Comparison of ENCODE assay signal across 24 cellular contexts in the genomic region with DNA sequence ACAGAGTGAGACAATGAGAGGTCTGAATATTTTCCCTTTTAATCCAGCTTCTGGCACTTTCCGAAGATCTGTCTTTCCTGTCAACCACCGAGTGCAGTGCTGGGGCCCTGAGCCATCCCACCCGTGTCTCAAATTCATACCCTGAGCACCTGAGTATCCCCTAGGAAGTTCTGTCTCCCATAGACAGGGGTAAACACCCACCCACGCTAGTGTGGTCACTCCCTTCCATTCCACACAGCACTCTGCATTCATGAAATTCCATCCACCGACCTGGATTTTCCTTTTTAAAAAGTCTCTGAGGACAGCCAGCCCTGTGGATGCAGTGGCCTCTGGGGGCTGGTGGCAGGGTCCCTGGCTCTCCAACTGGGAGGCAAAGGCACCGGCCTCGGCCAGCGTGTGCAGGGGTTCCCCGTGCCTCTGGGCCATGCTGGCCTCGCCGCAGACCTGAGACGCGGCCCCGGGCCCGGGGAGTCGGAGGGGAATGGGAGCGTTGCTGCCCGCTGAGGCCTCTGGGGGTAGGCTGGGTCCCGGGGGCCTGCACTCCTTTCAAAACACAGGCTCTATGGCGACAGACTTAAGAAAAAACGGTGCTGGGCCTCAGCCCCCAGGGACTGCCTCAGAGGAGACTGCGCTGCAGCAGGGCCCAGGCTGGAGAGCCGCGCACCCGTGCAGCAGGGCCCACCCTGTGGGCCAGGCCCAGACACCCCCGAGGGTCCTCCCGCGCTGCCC.
A peak's percentile ranks its signal among the peaks of the same experiment; 100 is the strongest.
DNase-seq lines count a peak whose midpoint lies in the region; ATAC-seq and TF ChIP-seq lines count a peak whose summit lies in the region.
"Had no signal": no experiment of that assay in that cellular context is flagged by ENCODE, and none has a peak within 500 bp of the region (broad histone marks: within the 10 kb centered on the region; RNA-seq: fewer than 3 reads in every experiment).

No MANE protein-coding gene starts in this region.

- no peaks in the 10 kb centered on the region for H3K36me3 ChIP-seq in lower lobe of right lung
- H3K36me3 ChIP-seq: adrenal gland, cardiac muscle cell, right lobe of liver had no signal

- DNase-seq in ELF-1 (ENCODE audit: low read depth, low spot score) (peak; percentile 55), astrocyte of the hippocampus (ENCODE audit: low read depth, low spot score) (peak; percentile 60), lower lobe of right lung (no peak), renal cortical epithelial cell (ENCODE audit: low read depth) (peak; percentile 31), dermis blood vessel endothelial cell (no peak)
- no peak for DNase-seq in activated naive CD8-positive, alpha-beta T cell treated with anti-CD3 and anti-CD28 coated beads for 36 hours
- DNase-seq in activated CD4-positive, alpha-beta T cell treated with anti-CD3 and anti-CD28 coated beads, Interleukin-2, amount 50 U/mL, for 48 hours: no peak
- DNase-seq: activated CD4-positive, alpha-beta memory T cell treated with anti-CD3 and anti-CD28 coated beads for 36 hours; activated CD4-positive, CD25-positive, alpha-beta regulatory T cell; activated naive CD4-positive, alpha-beta T cell; adrenal gland; AML-193; dorsolateral prefrontal cortex; HFFc6; NCI-H2081; OCI-M1; right lobe of liver; stimulated activated naive CD4-positive, alpha-beta T cell treated with Interleukin-2 at 50 U/mL for 16 hours; T1000 had no signal

- no peak for TF ChIP-seq CTCF in lower lobe of right lung (IDR thresholded peaks at IDR 0.05)

- peak; percentile 76 to 82 for ATAC-seq in lower lobe of right lung
- ATAC-seq in GM21576 (IDR thresholded peaks at IDR 0.05; ENCODE audit: unreplicated experiment): no peak
- ATAC-seq: CD8-positive, alpha-beta T cell; Right ventricle myocardium inferior had no signal

- H3K4me3 ChIP-seq in lower lobe of right lung: no peak overlapping the region
- H3K4me3 ChIP-seq: adrenal gland, cardiac muscle cell, dorsolateral prefrontal cortex, right lobe of liver had no signal

- no peaks in the 10 kb centered on the region for H3K36me3 Mint-ChIP-seq in activated naive CD8-positive, alpha-beta T cell treated with anti-CD3 and anti-CD28 coated beads for 36 hours
- H3K36me3 Mint-ChIP-seq: activated CD4-positive, alpha-beta memory T cell treated with anti-CD3 and anti-CD28 coated beads for 36 hours; CD8-positive, alpha-beta T cell; memory B cell had no signal

- intact Hi-C loops in lower lobe of right lung (cut with DNase I): no loop called here

- H3K9me3 Mint-ChIP-seq in activated naive CD8-positive, alpha-beta T cell treated with anti-CD3 and anti-CD28 coated beads for 36 hours: no peaks in the 10 kb centered on the region
- H3K9me3 Mint-ChIP-seq: activated CD4-positive, alpha-beta memory T cell treated with anti-CD3 and anti-CD28 coated beads for 36 hours; CD8-positive, alpha-beta T cell; HFFc6; memory B cell had no signal

- no peaks in the 10 kb centered on the region for H3K27me3 ChIP-seq in lower lobe of right lung (ENCODE audit: low read depth)
- H3K27me3 ChIP-seq: adrenal gland, cardiac muscle cell, dorsolateral prefrontal cortex, right lobe of liver had no signal

- H3K27me3 Mint-ChIP-seq in activated naive CD8-positive, alpha-beta T cell treated with anti-CD3 and anti-CD28 coated beads for 36 hours: no peaks in the 10 kb centered on the region
- H3K27me3 Mint-ChIP-seq: activated CD4-positive, alpha-beta memory T cell treated with anti-CD3 and anti-CD28 coated beads for 36 hours; memory B cell had no signal

- no peaks in the 10 kb centered on the region for H3K9me3 ChIP-seq in lower lobe of right lung
- H3K9me3 ChIP-seq: adrenal gland, right lobe of liver had no signal

- no peak overlapping the region for H3K27ac Mint-ChIP-seq in activated naive CD8-positive, alpha-beta T cell treated with anti-CD3 and anti-CD28 coated beads for 36 hours
- H3K27ac Mint-ChIP-seq: activated CD4-positive, alpha-beta memory T cell treated with anti-CD3 and anti-CD28 coated beads for 36 hours; CD8-positive, alpha-beta T cell; HFFc6; memory B cell had no signal

- no peaks in the 10 kb centered on the region for H3K4me1 Mint-ChIP-seq in activated naive CD8-positive, alpha-beta T cell treated with anti-CD3 and anti-CD28 coated beads for 36 hours

- H3K27ac ChIP-seq in lower lobe of right lung: peak overlapping the region; percentile 36
- H3K27ac ChIP-seq: adrenal gland, cardiac muscle cell, right lobe of liver had no signal

- H3K4me3 Mint-ChIP-seq in activated naive CD8-positive, alpha-beta T cell treated with anti-CD3 and anti-CD28 coated beads for 36 hours: no peak overlapping the region
- H3K4me3 Mint-ChIP-seq: activated CD4-positive, alpha-beta memory T cell treated with anti-CD3 and anti-CD28 coated beads for 36 hours; CD8-positive, alpha-beta T cell; HFFc6; memory B cell had no signal

- no peaks in the 10 kb centered on the region for H3K4me1 ChIP-seq in lower lobe of right lung
- H3K4me1 ChIP-seq: adrenal gland, right lobe of liver had no signal

Comparison
In these comparisons a context has a peak if more than half of its experiments do, and no peak if none do; other contexts are left out.
1. DNase-seq: peak in ELF-1 (single experiment), astrocyte of the hippocampus (single experiment) and renal cortical epithelial cell (single experiment); none in lower lobe of right lung (single experiment), dermis blood vessel endothelial cell (single experiment), activated naive CD8-positive, alpha-beta T cell treated with anti-CD3 and anti-CD28 coated beads for 36 hours (single experiment) and activated CD4-positive, alpha-beta T cell treated with anti-CD3 and anti-CD28 coated beads, Interleukin-2, amount 50 U/mL, for 48 hours (0 of 2).